In the genomic region with DNA sequence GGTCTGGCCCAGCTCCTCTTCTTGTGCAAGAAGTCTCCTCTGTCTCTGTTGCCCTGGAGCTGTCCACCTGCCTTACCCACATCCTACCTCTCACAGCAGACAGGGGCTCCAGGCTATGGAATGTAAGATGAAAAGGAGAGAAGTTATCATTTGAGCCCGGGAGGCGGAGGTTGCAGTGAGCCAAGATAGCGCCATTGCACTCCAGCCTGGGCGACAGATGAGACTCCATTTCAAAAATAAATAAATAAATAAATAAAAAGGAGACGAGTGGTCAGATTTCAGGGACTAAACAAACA, we compare ENCODE assay signal across 22 cellular contexts.
"Had no signal": no experiment of that assay in that cellular context is flagged by ENCODE, and none has a peak within 500 bp of the region (broad histone marks: within the 10 kb centered on the region; RNA-seq: fewer than 3 reads in every experiment).

No MANE protein-coding gene starts in this region.

- H3K27me3 ChIP-seq: tibial nerve had no signal

- H3K4me1 Mint-ChIP-seq: naive B cell had no signal

- H3K9me3 ChIP-seq: tibial nerve had no signal

- H3K9me3 Mint-ChIP-seq: activated CD8-positive, alpha-beta T cell treated with anti-CD3 and anti-CD28 coated beads for 36 hours; activated naive CD4-positive, alpha-beta T cell treated with anti-CD3 and anti-CD28 coated beads, Interleukin-2, amount 50 U/mL, for 72 hours; activated T-cell treated with anti-CD3 and anti-CD28 coated beads, Interleukin-2, amount 50 U/mL, for 72 hours; central memory CD8-positive, alpha-beta T cell; immature natural killer cell; naive B cell had no signal

- DNase-seq: activated CD4-positive, alpha-beta T cell treated with anti-CD3 and anti-CD28 coated beads for 4 hours; activated CD8-positive, alpha-beta memory T cell treated with anti-CD3 and anti-CD28 coated beads, Interleukin-2, amount 50 U/mL, for 4 hours; activated CD8-positive, alpha-beta T cell treated with anti-CD3 and anti-CD28 coated beads for 36 hours; activated gamma-delta T cell; activated T-cell treated with anti-CD3 and anti-CD28 coated beads, Interleukin-2, amount 50 U/mL, for 72 hours; amniotic stem cell; cortex of kidney; effector CD4-positive, alpha-beta T cell; foreskin melanocyte; immature natural killer cell; mammary epithelial cell; naive B cell; retina; stimulated activated CD4-positive, alpha-beta T cell treated with anti-CD3 and anti-CD28 coated beads, Interleukin-15, amount 100 ng/mL, for 24 hours; stimulated activated CD4-positive, alpha-beta T cell treated with anti-CD3 and anti-CD28 coated beads, Interleukin-4, amount 100 ng/mL, for 24 hours; stimulated activated naive CD4-positive, alpha-beta T cell treated with Interleukin-2 at 50 U/mL for 16 hours; substantia nigra; T-helper 1 cell; T1000 had no signal

- H3K4me3 ChIP-seq: tibial nerve had no signal

- ATAC-seq: activated CD8-positive, alpha-beta T cell treated with anti-CD3 and anti-CD28 coated beads for 36 hours; activated naive CD4-positive, alpha-beta T cell treated with anti-CD3 and anti-CD28 coated beads, Interleukin-2, amount 50 U/mL, for 72 hours; activated T-cell treated with anti-CD3 and anti-CD28 coated beads, Interleukin-2, amount 50 U/mL, for 72 hours had no signal

- H3K36me3 ChIP-seq: tibial nerve had no signal

- H3K4me3 Mint-ChIP-seq: activated CD8-positive, alpha-beta T cell treated with anti-CD3 and anti-CD28 coated beads for 36 hours; activated T-cell treated with anti-CD3 and anti-CD28 coated beads, Interleukin-2, amount 50 U/mL, for 72 hours; central memory CD8-positive, alpha-beta T cell; immature natural killer cell; naive B cell had no signal

- H3K4me1 ChIP-seq: tibial nerve had no signal

- H3K27ac Mint-ChIP-seq: activated CD8-positive, alpha-beta T cell treated with anti-CD3 and anti-CD28 coated beads for 36 hours; activated naive CD4-positive, alpha-beta T cell treated with anti-CD3 and anti-CD28 coated beads, Interleukin-2, amount 50 U/mL, for 72 hours; activated T-cell treated with anti-CD3 and anti-CD28 coated beads, Interleukin-2, amount 50 U/mL, for 72 hours had no signal

- H3K27ac ChIP-seq: tibial nerve had no signal

- H3K36me3 Mint-ChIP-seq: activated naive CD4-positive, alpha-beta T cell treated with anti-CD3 and anti-CD28 coated beads, Interleukin-2, amount 50 U/mL, for 72 hours; naive B cell had no signal

- H3K27me3 Mint-ChIP-seq: activated CD8-positive, alpha-beta T cell treated with anti-CD3 and anti-CD28 coated beads for 36 hours; central memory CD8-positive, alpha-beta T cell had no signal
